ENCODE assay signal across 22 cellular contexts in the genomic region with DNA sequence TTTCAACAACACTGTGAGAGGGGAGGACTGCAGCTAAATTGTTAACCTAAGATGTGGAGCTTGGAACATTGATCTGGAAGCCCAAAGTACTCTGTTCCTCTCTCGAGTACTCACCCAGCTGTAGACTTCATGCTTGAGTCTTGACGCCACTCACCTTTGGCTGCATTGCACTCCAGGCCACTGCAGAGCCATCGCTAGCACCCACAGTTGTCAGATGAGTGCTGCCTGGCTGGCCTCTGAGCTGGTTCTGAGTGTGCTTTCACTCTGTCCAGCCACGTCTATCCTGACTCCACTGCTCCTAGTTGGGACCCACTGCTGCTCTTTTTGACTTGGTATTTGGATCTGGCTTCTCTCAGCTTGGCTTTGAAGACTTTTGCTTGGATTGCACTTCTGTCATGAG.
"Had no signal": no experiment of that assay in that cellular context is flagged by ENCODE, and none has a peak within 500 bp of the region (broad histone marks: within the 10 kb centered on the region; RNA-seq: fewer than 3 reads in every experiment).

No MANE protein-coding gene starts in this region.

- DNase-seq: KBM-7; MV-4-11; NCI-H1048; NCI-H1105; NCI-H1417; NCI-H1436 treated with DMSO at 0.1 percent for 48 hours; NCI-H1694; NCI-H187 treated with DMSO at 0.1 percent for 48 hours; NCI-H2029 treated with DMSO at 0.1 percent for 48 hours; NCI-H2171 treated with DMSO at 0.1 percent for 48 hours; NCI-H446; NCI-H510A; NCI-H524 treated with DMSO at 0.1 percent for 48 hours; NCI-H69; NCI-H774; NK-92 treated with Interleukin-12 subunit alpha and Interleukin-12 subunit beta, amount 100 ng/mL, for 24 hours; PC-3; SHP77; SK-N-SH; SW 1271 had no signal

- ATAC-seq: Panc1, PC-3 had no signal

- H3K27ac ChIP-seq: RWPE1 had no signal

- H3K9me3 ChIP-seq: SK-N-SH had no signal

- H3K4me2 ChIP-seq: SK-N-SH had no signal

- H3K9ac ChIP-seq: SK-N-SH had no signal
